11 cellular contexts compared by ENCODE assay signal in genomic region chr3:171600030-171600429, GRCh38.
"Had no signal": no experiment of that assay in that cellular context is flagged by ENCODE, and none has a peak within 500 bp of the region (broad histone marks: within the 10 kb centered on the region; RNA-seq: fewer than 3 reads in every experiment).

No MANE protein-coding gene starts in this region.

- ATAC-seq: GM23338, HCT116 had no signal

- H2AFZ ChIP-seq: GM23248 had no signal

- H3K36me3 ChIP-seq: HAP-1 had no signal

- H3K4me3 ChIP-seq: GM23248, GM23338, HAP-1 had no signal

- H3K9me3 Mint-ChIP-seq: GM23338, H9, HFFc6 had no signal

- H3K27ac ChIP-seq: GM23248 had no signal

- H3K4me1 Mint-ChIP-seq: GM23338, H9 had no signal

- H3K27ac Mint-ChIP-seq: GM23338, H9, HFFc6 had no signal

- H3K9me3 ChIP-seq: HAP-1 had no signal

- H3K4me1 ChIP-seq: HAP-1 had no signal

- FAIRE-seq: H1, H54 had no signal

- DNase-seq: GM23248, GOT3, H7, H9, HCEC 1CT, HFFc6 had no signal

- H3K4me2 ChIP-seq: GM23338 had no signal

- H3K4me3 Mint-ChIP-seq: GM23338, H9, HFFc6 had no signal

- H3K9ac ChIP-seq: GM23248 had no signal
